16 cellular contexts compared by ENCODE assay signal in the genomic region with DNA sequence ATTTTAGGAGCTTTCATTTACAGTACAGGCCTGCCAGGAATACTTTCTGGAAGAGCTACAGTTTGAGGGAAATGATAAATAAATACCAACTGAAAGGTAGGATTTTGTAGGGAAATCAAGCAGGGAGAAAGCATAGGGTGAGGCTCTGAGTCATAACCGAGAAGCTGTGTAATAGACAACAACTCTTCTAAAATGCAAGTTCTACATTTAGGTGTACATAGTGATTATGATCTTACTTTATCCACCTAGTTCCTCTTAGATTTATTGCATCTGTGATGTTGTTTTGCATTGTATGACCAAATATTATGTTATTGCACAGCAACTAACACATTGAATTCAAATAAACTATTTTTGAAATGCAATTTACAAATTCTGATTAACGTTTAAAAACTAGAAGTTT.
DNase-seq lines count a peak whose midpoint lies in the region; ATAC-seq and TF ChIP-seq lines count a peak whose summit lies in the region.
"Had no signal": no experiment of that assay in that cellular context is flagged by ENCODE, and none has a peak within 500 bp of the region (broad histone marks: within the 10 kb centered on the region; RNA-seq: fewer than 3 reads in every experiment).

No MANE protein-coding gene starts in this region.

- H3K36me3 Mint-ChIP-seq in glutamatergic neuron (ENCODE audit: unreplicated experiment), result no peaks in the 10 kb centered on the region
- H3K36me3 Mint-ChIP-seq: CD4-positive, alpha-beta memory T cell had no signal

- no CpG with 5 or more reads among the region's 2 CpGs for WGBS in IMR-90 (ENCODE audit: extremely low coverage in 2 of 2, insufficient read length in 1 of 2), 2 experiments

- H2BK15ac ChIP-seq in IMR-90 (ENCODE audit: low read depth, low read length), result no peak overlapping the region

- POLR2A ChIA-PET in IMR-90 (lab: Charles Lee; ENCODE audit: unreplicated experiment), result no interaction called here

- peaks cover 32% of the 10 kb centered on the region for H3K4me1 Mint-ChIP-seq in glutamatergic neuron (ENCODE audit: low read depth, unreplicated experiment)
- H3K4me1 Mint-ChIP-seq: CD4-positive, alpha-beta memory T cell had no signal

- no peak for TF ChIP-seq POLR2A in IMR-90 (IDR thresholded peaks at IDR 0.05; ENCODE audit: low read depth, low read length)

- H2AK5ac ChIP-seq in IMR-90 (ENCODE audit: low read depth, low read length), result no peak overlapping the region

- no peak overlapping the region for H3K56ac ChIP-seq in IMR-90 (ENCODE audit: extremely low read depth, insufficient read depth, low read length)

- peaks cover 11% of the 10 kb centered on the region for H3K27me3 Mint-ChIP-seq in glutamatergic neuron (ENCODE audit: unreplicated experiment)
- H3K27me3 Mint-ChIP-seq: CD4-positive, alpha-beta memory T cell had no signal

- no peak overlapping the region for H3K4me3 ChIP-seq in IMR-90 (ENCODE audit: insufficient read depth, low read depth, low read length)
- H3K4me3 ChIP-seq: BLaER1 treated with 17β-estradiol and CSF1 and Interleukin-3, amounts not matched to agents 10 nM and 100 nM had no signal

- TF ChIP-seq CTCF in IMR-90 (conservative IDR thresholded peaks at IDR 0.05; ENCODE audit: low read depth, low read length), result no peak
- TF ChIP-seq CTCF in VCaP (conservative IDR thresholded peaks at IDR 0.05), result no peak
- TF ChIP-seq CTCF in glutamatergic neuron (IDR thresholded peaks at IDR 0.05; ENCODE audit: partially characterized antibody, unreplicated experiment), result no peak

- no peak overlapping the region for H3K4me2 ChIP-seq in IMR-90 (ENCODE audit: low read depth, low read length)
- H3K4me2 ChIP-seq: BLaER1 treated with 17β-estradiol and CSF1 and Interleukin-3, amounts not matched to agents 10 nM and 100 nM had no signal

- DNase-seq in A172 (ENCODE audit: low spot score) (peak; percentile 26), IMR-90 (no peak), glutamatergic neuron (no peak), T1000 (lab: John Stamatoyannopoulos, UW) (no peak)
- no peak for DNase-seq in stimulated activated naive CD4-positive, alpha-beta T cell treated with Interleukin-2 at 50 U/mL for 16 hours (lab: John Stamatoyannopoulos, UW)
- DNase-seq: 8988T; ACHN; CD4-positive, alpha-beta memory T cell; DMS153; DND-41; GDM1 had no signal

- in situ Hi-C loops in IMR-90 (cut with MboI; ENCODE audit: low sequenced_read_pairs), result no loop called here

- no peak overlapping the region for H2BK5ac ChIP-seq in IMR-90 (ENCODE audit: low read depth, low read length, poor library complexity, severe bottlenecking)

- dilution Hi-C loops in IMR-90 (cut with HindIII; ENCODE audit: low sequenced_read_pairs, unreplicated experiment), result no loop called here

- H4K91ac ChIP-seq in IMR-90 (ENCODE audit: insufficient read depth, low read depth, low read length), result no peak overlapping the region

- H3K36me3 ChIP-seq in IMR-90 (ENCODE audit: control insufficient read depth, insufficient read depth, low read length), result no peaks in the 10 kb centered on the region
- H3K36me3 ChIP-seq: BLaER1 treated with 17β-estradiol and CSF1 and Interleukin-3, amounts not matched to agents 10 nM and 100 nM had no signal

- no peak for TF ChIP-seq RAD21 in IMR-90 (IDR thresholded peaks at IDR 0.05; ENCODE audit: low read length)

- H3K9ac ChIP-seq in IMR-90 (ENCODE audit: low read depth, low read length), result no peak overlapping the region
- H3K9ac ChIP-seq: BLaER1 treated with 17β-estradiol and CSF1 and Interleukin-3, amounts not matched to agents 10 nM and 100 nM had no signal

- H3K27ac Mint-ChIP-seq in glutamatergic neuron (ENCODE audit: unreplicated experiment), result peak overlapping the region; percentile 80
- H3K27ac Mint-ChIP-seq: CD4-positive, alpha-beta memory T cell had no signal

- no peak overlapping the region for H4K8ac ChIP-seq in IMR-90 (ENCODE audit: low read depth in 2 of 2, low read length in 2 of 2)

- no peak overlapping the region for H2AK9ac ChIP-seq in IMR-90 (replicated peaks; ENCODE audit: low read depth, low read length, poor library complexity)

- H2BK120ac ChIP-seq in IMR-90 (ENCODE audit: low read depth, low read length), result no peak overlapping the region

- ATAC-seq in IMR-90 (ENCODE audit: low read depth) (no peak), GM18520 (IDR thresholded peaks at IDR 0.05; ENCODE audit: unreplicated experiment) (no peak)
- ATAC-seq: HCT116, HepG2 had no signal

- no peak overlapping the region for H4K5ac ChIP-seq in IMR-90 (ENCODE audit: low read depth, low read length)

- H3K9me3 ChIP-seq in IMR-90 (ENCODE audit: control insufficient read depth, insufficient read depth, low read length), result no peaks in the 10 kb centered on the region
- H3K9me3 ChIP-seq: BLaER1 treated with 17β-estradiol and CSF1 and Interleukin-3, amounts not matched to agents 10 nM and 100 nM had no signal

- no peak overlapping the region for H3K18ac ChIP-seq in IMR-90 (ENCODE audit: low read depth, low read length)

- peaks cover 13% of the 10 kb centered on the region for H3K9me3 Mint-ChIP-seq in glutamatergic neuron (ENCODE audit: unreplicated experiment)

- intact Hi-C loops in IMR-90 (cut with micrococcal nuclease), result no loop called here

- no TSS peak for BruUV-seq in IMR-90 (replicated peaks; lab: Mats Ljungman, UMichigan)

- H3K4me3 Mint-ChIP-seq in glutamatergic neuron (ENCODE audit: unreplicated experiment), result no peak overlapping the region
- H3K4me3 Mint-ChIP-seq: CD4-positive, alpha-beta memory T cell had no signal

- CTCF ChIA-PET in IMR-90 (lab: Yijun Ruan, JAX), result interaction anchor here (0.6 kb wide), 1 partner anchor 43 kb away, joined by 4 read pairs; no protein-coding TSS in a partner anchor

- H3K27ac ChIP-seq in IMR-90 (ENCODE audit: insufficient read depth, low read length), result no peak overlapping the region
- peak overlapping the region; percentile 72 for H3K27ac ChIP-seq in VCaP
- H3K27ac ChIP-seq: BLaER1 treated with 17β-estradiol and CSF1 and Interleukin-3, amounts not matched to agents 10 nM and 100 nM had no signal

- H3K27me3 ChIP-seq in IMR-90 (ENCODE audit: control insufficient read depth, insufficient read depth, low read length), result no peaks in the 10 kb centered on the region
- H3K27me3 ChIP-seq: BLaER1 treated with 17β-estradiol and CSF1 and Interleukin-3, amounts not matched to agents 10 nM and 100 nM had no signal

- H3K79me1 ChIP-seq in IMR-90 (ENCODE audit: low read depth in 1 of 2, low read length in 2 of 2), result no peaks in the 10 kb centered on the region

- no peak overlapping the region for H2BK20ac ChIP-seq in IMR-90 (ENCODE audit: low read depth, low read length)

- H3K23ac ChIP-seq in IMR-90 (ENCODE audit: low read depth, low read length), result no peak overlapping the region

- no peak overlapping the region for H2AFZ ChIP-seq in IMR-90 (replicated peaks; ENCODE audit: low read length, poor library complexity)

- no peaks in the 10 kb centered on the region for H3K4me1 ChIP-seq in IMR-90 (ENCODE audit: control insufficient read depth, insufficient read depth, low read length)
- H3K4me1 ChIP-seq: BLaER1 treated with 17β-estradiol and CSF1 and Interleukin-3, amounts not matched to agents 10 nM and 100 nM had no signal

- no peaks in the 10 kb centered on the region for H4K20me1 ChIP-seq in IMR-90 (ENCODE audit: insufficient read depth, low read length)
- H4K20me1 ChIP-seq: BLaER1 treated with 17β-estradiol and CSF1 and Interleukin-3, amounts not matched to agents 10 nM and 100 nM had no signal

- H3K14ac ChIP-seq in IMR-90 (replicated peaks; ENCODE audit: low read depth, low read length), result 0 out of 2 replicates have a peak overlapping the region, but pooled peaks have one; percentile 1

- H3K4ac ChIP-seq in IMR-90 (ENCODE audit: low read depth, low read length), result no peak overlapping the region

- no peaks in the 10 kb centered on the region for H3K9me1 ChIP-seq in IMR-90 (ENCODE audit: insufficient read depth, low read length)

TF ChIP-seq in IMR-90, 13 proteins besides CTCF, POLR2A, EP300 and RAD21:
- TF ChIP-seq, protein P1, sequence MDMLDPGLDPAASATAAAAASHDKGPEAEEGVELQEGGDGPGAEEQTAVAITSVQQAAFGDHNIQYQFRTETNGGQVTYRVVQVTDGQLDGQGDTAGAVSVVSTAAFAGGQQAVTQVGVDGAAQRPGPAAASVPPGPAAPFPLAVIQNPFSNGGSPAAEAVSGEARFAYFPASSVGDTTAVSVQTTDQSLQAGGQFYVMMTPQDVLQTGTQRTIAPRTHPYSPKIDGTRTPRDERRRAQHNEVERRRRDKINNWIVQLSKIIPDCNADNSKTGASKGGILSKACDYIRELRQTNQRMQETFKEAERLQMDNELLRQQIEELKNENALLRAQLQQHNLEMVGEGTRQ (IDR thresholded peaks at IDR 0.05; ENCODE audit: low read depth, low read length), result no peak
- TF ChIP-seq RCOR1 (IDR thresholded peaks at IDR 0.05; ENCODE audit: insufficient replicate concordance, low read length), result no peak
- no peak for TF ChIP-seq SMC3 (IDR thresholded peaks at IDR 0.05; ENCODE audit: low read depth, low read length)
TF ChIP-seq in IMR-90: peak in this region for 0.
